Comparison of ENCODE assay signal across 9 cellular contexts in the genomic region with DNA sequence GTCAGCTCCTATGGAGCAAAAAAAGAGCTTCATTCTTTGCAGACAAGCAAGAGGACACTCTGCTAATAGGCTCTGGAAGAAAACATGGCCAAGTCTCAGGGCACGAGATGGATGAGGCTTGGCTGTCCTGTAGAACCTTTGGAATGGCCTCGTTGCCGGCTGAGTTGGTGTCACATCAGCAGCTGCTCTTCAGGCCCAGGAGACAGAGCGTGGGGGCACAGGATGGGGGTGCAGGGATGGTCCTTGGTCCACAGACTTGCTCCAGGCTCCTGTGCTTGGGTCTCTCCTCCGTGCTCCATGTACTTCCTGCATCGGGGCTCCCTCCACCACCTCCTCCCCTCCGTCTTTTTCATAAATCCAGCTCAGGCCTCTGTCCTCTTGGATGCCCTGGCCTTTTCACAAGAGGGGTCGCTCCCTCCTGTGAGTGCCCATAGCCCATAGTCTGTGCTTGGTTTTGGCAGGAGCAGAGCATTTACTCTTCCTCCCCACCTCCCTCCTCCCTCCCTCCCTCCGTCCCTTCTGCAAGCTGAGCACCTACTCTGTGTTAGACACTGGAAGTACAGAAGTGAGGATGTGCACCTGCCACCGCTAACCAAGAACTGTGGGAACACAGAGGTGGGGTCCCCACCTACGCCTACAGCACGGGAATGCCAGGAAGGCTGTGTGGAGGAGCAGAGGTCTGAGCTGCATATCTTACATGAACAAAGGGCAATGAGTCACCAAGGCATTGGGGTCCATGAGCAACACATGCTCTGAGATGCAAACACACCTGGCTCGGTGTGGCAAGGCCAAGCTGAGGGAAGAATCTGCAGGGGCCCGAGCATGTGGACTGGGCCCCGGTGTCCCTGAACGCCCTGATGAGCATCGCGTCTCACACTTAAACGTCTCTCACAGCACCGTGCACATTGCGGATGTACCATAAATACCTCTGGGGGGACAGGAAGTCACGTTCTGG.
"Had no signal": no experiment of that assay in that cellular context is flagged by ENCODE, and none has a peak within 500 bp of the region (broad histone marks: within the 10 kb centered on the region; RNA-seq: fewer than 3 reads in every experiment).

No MANE protein-coding gene starts in this region.

- H3K9me3 ChIP-seq: body of pancreas, tibial nerve had no signal

- ATAC-seq: body of pancreas, esophagus mucosa had no signal

- H3K36me3 ChIP-seq: tibial nerve had no signal

- H3K27me3 ChIP-seq: body of pancreas, tibial nerve had no signal

- DNase-seq: activated CD4-positive, alpha-beta T cell treated with anti-CD3 and anti-CD28 coated beads, Interleukin-2, amount 50 U/mL, for 4 hours; activated naive CD4-positive, alpha-beta T cell treated with anti-CD3 and anti-CD28 coated beads for 36 hours; cerebellar nuclear complex; hypothalamus had no signal

- H3K4me3 ChIP-seq: body of pancreas, dorsolateral prefrontal cortex, tibial nerve had no signal

- FAIRE-seq: endometrium had no signal

- H3K27ac ChIP-seq: body of pancreas, dorsolateral prefrontal cortex, tibial nerve had no signal

- H3K4me1 ChIP-seq: tibial nerve had no signal
